ENCODE assay signal across 22 cellular contexts in genomic region chr4:158139086-158139485, GRCh38. TPM values are rescaled to one million over a fixed set of nuclear protein-coding genes. Genes with fewer than 3 reads are reported as not detected.
"Had no signal": no experiment of that assay in that cellular context is flagged by ENCODE, and none has a peak within 500 bp of the region (broad histone marks: within the 10 kb centered on the region; RNA-seq: fewer than 3 reads in every experiment).

No MANE protein-coding gene starts in this region.

- H3K9me3 ChIP-seq: gastroesophageal sphincter, heart right ventricle, right atrium auricular region had no signal

- H3K9me3 Mint-ChIP-seq: activated naive CD8-positive, alpha-beta T cell treated with anti-CD3 and anti-CD28 coated beads, Interleukin-2, amount 50 U/mL, for 24 hours; activated T-helper 17 cell treated with anti-CD3 and anti-CD28 coated beads, Interleukin-2, amount 50 U/mL, for 72 hours; nephron; T-cell had no signal

- H3K36me3 ChIP-seq: cardiac muscle cell, gastroesophageal sphincter, heart right ventricle, right atrium auricular region had no signal

- DNase-seq: activated CD4-positive, alpha-beta T cell treated with anti-CD3 and anti-CD28 coated beads for 1 hour; activated CD4-positive, alpha-beta T cell treated with anti-CD3 and anti-CD28 coated beads, Interleukin-2, amount 50 U/mL, for 48 hours; activated naive CD4-positive, alpha-beta T cell treated with Interleukin-2 at 50 U/mL for 16 hours; activated naive CD8-positive, alpha-beta T cell treated with anti-CD3 and anti-CD28 coated beads, Interleukin-2, amount 50 U/mL, for 24 hours; heart right ventricle; islet precursor cell; nucleus accumbens; posterior cingulate gyrus; small intestine; stimulated activated CD4-positive, alpha-beta T cell treated with anti-CD3 and anti-CD28 coated beads, Interleukin-4, amount 100 ng/mL, for 4 hours; stimulated activated CD8-positive, alpha-beta memory T cell treated with anti-CD3 and anti-CD28 coated beads, Interleukin-4, amount 100 ng/mL, for 48 hours; stimulated activated naive CD8-positive, alpha-beta T cell treated with anti-CD3 and anti-CD28 coated beads, Interleukin-15, Interleukin-2, amounts not matched to agents 100 U/mL and 50 U/mL, for 24 hours; T-cell; T1000 had no signal

- H3K27me3 ChIP-seq: cardiac muscle cell, gastroesophageal sphincter, heart right ventricle, right atrium auricular region had no signal

- ATAC-seq: activated naive CD8-positive, alpha-beta T cell treated with anti-CD3 and anti-CD28 coated beads, Interleukin-2, amount 50 U/mL, for 24 hours; activated T-helper 17 cell treated with anti-CD3 and anti-CD28 coated beads, Interleukin-2, amount 50 U/mL, for 72 hours; gastroesophageal sphincter; left lobe of liver; stimulated activated naive CD8-positive, alpha-beta T cell treated with anti-CD3 and anti-CD28 coated beads, Interleukin-15, Interleukin-2, amounts not matched to agents 100 U/mL and 50 U/mL, for 24 hours; T-cell had no signal

- H3K4me1 Mint-ChIP-seq: activated naive CD8-positive, alpha-beta T cell treated with anti-CD3 and anti-CD28 coated beads, Interleukin-2, amount 50 U/mL, for 24 hours; activated T-helper 17 cell treated with anti-CD3 and anti-CD28 coated beads, Interleukin-2, amount 50 U/mL, for 72 hours; memory B cell; T-cell had no signal

- H3K4me3 Mint-ChIP-seq: activated naive CD8-positive, alpha-beta T cell treated with anti-CD3 and anti-CD28 coated beads, Interleukin-2, amount 50 U/mL, for 24 hours; activated T-helper 17 cell treated with anti-CD3 and anti-CD28 coated beads, Interleukin-2, amount 50 U/mL, for 72 hours; memory B cell; nephron; T-cell had no signal

- H3K27me3 Mint-ChIP-seq: activated naive CD8-positive, alpha-beta T cell treated with anti-CD3 and anti-CD28 coated beads, Interleukin-2, amount 50 U/mL, for 24 hours; activated T-helper 17 cell treated with anti-CD3 and anti-CD28 coated beads, Interleukin-2, amount 50 U/mL, for 72 hours; memory B cell; T-cell had no signal

- H3K27ac ChIP-seq: cardiac muscle cell, gastroesophageal sphincter, right atrium auricular region, VCaP had no signal

- H3K27ac Mint-ChIP-seq: activated naive CD8-positive, alpha-beta T cell treated with anti-CD3 and anti-CD28 coated beads, Interleukin-2, amount 50 U/mL, for 24 hours; activated T-helper 17 cell treated with anti-CD3 and anti-CD28 coated beads, Interleukin-2, amount 50 U/mL, for 72 hours; memory B cell; nephron; T-cell had no signal

- H3K4me3 ChIP-seq: cardiac muscle cell, gastroesophageal sphincter had no signal

- H3K36me3 Mint-ChIP-seq: memory B cell, T-cell had no signal

RNA-seq across cellular contexts. Expression of gene GASK1B, which starts 33.7 kb away (rescaled TPM):
- total RNA-seq: activated T-helper 17 cell treated with anti-CD3 and anti-CD28 coated beads, Interleukin-2, amount 50 U/mL, for 72 hours had no signal
